Comparison of ENCODE assay signal across 15 cellular contexts in the genomic region with DNA sequence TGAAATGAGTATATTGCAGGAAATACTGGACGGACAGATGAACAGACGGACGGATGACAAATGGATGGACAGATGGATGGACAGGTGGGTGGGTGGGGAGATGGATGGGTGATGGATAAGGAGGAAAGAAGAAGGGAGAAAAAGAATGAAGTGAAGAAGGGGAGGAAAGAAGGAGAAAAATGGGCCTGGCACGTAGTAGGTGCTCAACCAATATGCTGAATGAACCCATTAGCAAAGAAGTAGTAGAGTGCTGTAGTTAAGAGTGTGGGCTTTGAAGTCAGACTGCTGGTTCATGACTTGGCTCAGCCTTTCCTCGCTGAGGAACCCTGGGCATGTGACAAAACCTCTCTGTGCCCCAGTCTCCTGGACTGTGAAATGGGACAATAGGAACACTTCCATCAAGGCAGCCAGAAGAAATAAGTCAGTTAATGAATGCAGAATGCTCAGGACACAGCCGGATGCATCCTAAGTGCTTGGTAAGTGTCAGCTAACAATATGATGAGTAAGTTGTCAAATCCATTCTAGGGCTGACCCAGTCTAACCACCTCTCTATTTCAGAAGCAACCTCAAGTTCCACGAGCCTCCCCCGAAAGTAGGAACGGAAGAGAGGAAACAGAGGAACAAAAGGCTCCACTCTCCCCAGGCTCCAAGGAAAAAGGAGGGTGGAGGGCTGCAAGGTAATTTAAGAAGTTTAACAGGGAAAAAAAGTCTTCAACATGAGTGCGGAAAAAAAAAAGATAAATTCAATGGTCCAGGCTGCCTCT. TPM values are rescaled to one million over a fixed set of nuclear protein-coding genes. Genes with fewer than 3 reads are reported as not detected.
DNase-seq lines count a peak whose midpoint lies in the region; ATAC-seq and TF ChIP-seq lines count a peak whose summit lies in the region.
"Had no signal": no experiment of that assay in that cellular context is flagged by ENCODE, and none has a peak within 500 bp of the region (broad histone marks: within the 10 kb centered on the region; RNA-seq: fewer than 3 reads in every experiment).

No MANE protein-coding gene starts in this region.

- ATAC-seq in activated naive CD4-positive, alpha-beta T cell treated with anti-CD3 and anti-CD28 coated beads, Interleukin-2, amount 50 U/mL, for 72 hours: no peak
- ATAC-seq in GM18858 (IDR thresholded peaks at IDR 0.05; ENCODE audit: unreplicated experiment): no peak
- no peak for ATAC-seq in left lung

- H3K9ac ChIP-seq in SK-N-MC (ENCODE audit: insufficient read length): no peak overlapping the region

- no peak for TF ChIP-seq CTCF in endothelial cell (IDR thresholded peaks at IDR 0.05; ENCODE audit: unreplicated experiment)
- no peak for TF ChIP-seq CTCF in left lung (IDR thresholded peaks at IDR 0.05)

- H3K4me3 Mint-ChIP-seq in activated naive CD4-positive, alpha-beta T cell treated with anti-CD3 and anti-CD28 coated beads, Interleukin-2, amount 50 U/mL, for 24 hours: no peak overlapping the region
- peak overlapping the region; percentile 32 for H3K4me3 Mint-ChIP-seq in endothelial cell (ENCODE audit: unreplicated experiment)
- H3K4me3 Mint-ChIP-seq: activated T-cell treated with anti-CD3 and anti-CD28 coated beads, Interleukin-2, amount 50 U/mL, for 4 hours had no signal

- intact Hi-C loops in left lung (cut with DNase I): no loop called here

- no peaks in the 10 kb centered on the region for H3K9me3 ChIP-seq in SK-N-MC (ENCODE audit: low read depth, low read length)
- H3K9me3 ChIP-seq in left lung: no peaks in the 10 kb centered on the region
- H3K9me3 ChIP-seq: right atrium auricular region had no signal

- H3K4me3 ChIP-seq in SK-N-MC: no peak overlapping the region
- H3K4me3 ChIP-seq in left lung: no peak overlapping the region
- H3K4me3 ChIP-seq: right atrium auricular region had no signal

- H3K36me3 Mint-ChIP-seq in activated naive CD4-positive, alpha-beta T cell treated with anti-CD3 and anti-CD28 coated beads, Interleukin-2, amount 50 U/mL, for 24 hours: no peaks in the 10 kb centered on the region
- H3K36me3 Mint-ChIP-seq in activated naive CD4-positive, alpha-beta T cell treated with anti-CD3 and anti-CD28 coated beads, Interleukin-2, amount 50 U/mL, for 72 hours: peaks cover 0 to 30% of the 10 kb centered on the region in 2 donors
- peaks cover 37% of the 10 kb centered on the region for H3K36me3 Mint-ChIP-seq in endothelial cell (ENCODE audit: low read depth, unreplicated experiment)

- peaks cover 15 to 86% of the 10 kb centered on the region in 2 donors for H3K4me1 ChIP-seq in left lung

- H3K4me1 Mint-ChIP-seq in activated naive CD4-positive, alpha-beta T cell treated with anti-CD3 and anti-CD28 coated beads, Interleukin-2, amount 50 U/mL, for 24 hours: peaks cover 63% of the 10 kb centered on the region
- peaks cover 86% of the 10 kb centered on the region for H3K4me1 Mint-ChIP-seq in endothelial cell (ENCODE audit: unreplicated experiment)

- no peak for DNase-seq in activated naive CD4-positive, alpha-beta T cell treated with anti-CD3 and anti-CD28 coated beads, Interleukin-2, amount 50 U/mL, for 72 hours (ENCODE audit: low spot score in 2 of 2)
- DNase-seq in SK-N-MC (ENCODE audit: low read depth, low spot score) (no peak), endothelial cell (ENCODE audit: low spot score) (no peak), NCI-H345 treated with DMSO at 0.1 percent for 48 hours (lab: John Stamatoyannopoulos, UW; ENCODE audit: unreplicated experiment) (no peak), left lung (no peak)
- no peak for DNase-seq in activated naive CD4-positive, alpha-beta T cell treated with Interleukin-2 at 50 U/mL for 16 hours
- DNase-seq: activated T-cell treated with anti-CD3 and anti-CD28 coated beads, Interleukin-2, amount 50 U/mL, for 4 hours; AML-193; effector CD8-positive, alpha-beta T cell; foreskin melanocyte; stimulated activated CD4-positive, alpha-beta T cell treated with anti-CD3 and anti-CD28 coated beads, Interleukin-4, amount 100 ng/mL, for 1 hour; stimulated activated naive CD4-positive, alpha-beta T cell had no signal

- H3K27me3 Mint-ChIP-seq in activated naive CD4-positive, alpha-beta T cell treated with anti-CD3 and anti-CD28 coated beads, Interleukin-2, amount 50 U/mL, for 24 hours: no peaks in the 10 kb centered on the region
- H3K27me3 Mint-ChIP-seq in endothelial cell (ENCODE audit: unreplicated experiment): peaks cover 9% of the 10 kb centered on the region

- peak overlapping the region; percentile 0 for H3K27ac Mint-ChIP-seq in activated naive CD4-positive, alpha-beta T cell treated with anti-CD3 and anti-CD28 coated beads, Interleukin-2, amount 50 U/mL, for 24 hours
- H3K27ac Mint-ChIP-seq in activated naive CD4-positive, alpha-beta T cell treated with anti-CD3 and anti-CD28 coated beads, Interleukin-2, amount 50 U/mL, for 72 hours: peak overlapping the region in 1 of 2 donors; percentile 94
- peak overlapping the region; percentile 33 for H3K27ac Mint-ChIP-seq in endothelial cell (ENCODE audit: unreplicated experiment)

- H3K36me3 ChIP-seq in SK-N-MC (ENCODE audit: insufficient read depth, low read length): no peaks in the 10 kb centered on the region
- H3K36me3 ChIP-seq in left lung: no peaks in the 10 kb centered on the region
- H3K36me3 ChIP-seq: right atrium auricular region had no signal

- H3K27me3 ChIP-seq in left lung: peaks cover 0 to 44% of the 10 kb centered on the region in 2 donors
- H3K27me3 ChIP-seq: right atrium auricular region had no signal

- no peaks in the 10 kb centered on the region for H3K9me3 Mint-ChIP-seq in activated naive CD4-positive, alpha-beta T cell treated with anti-CD3 and anti-CD28 coated beads, Interleukin-2, amount 50 U/mL, for 24 hours
- no peaks in the 10 kb centered on the region for H3K9me3 Mint-ChIP-seq in activated naive CD4-positive, alpha-beta T cell treated with anti-CD3 and anti-CD28 coated beads, Interleukin-2, amount 50 U/mL, for 72 hours
- H3K9me3 Mint-ChIP-seq in endothelial cell (ENCODE audit: unreplicated experiment): no peaks in the 10 kb centered on the region
- H3K9me3 Mint-ChIP-seq: activated T-cell treated with anti-CD3 and anti-CD28 coated beads, Interleukin-2, amount 50 U/mL, for 4 hours had no signal

- H3K27ac ChIP-seq in SK-N-MC (peak overlapping the region; percentile 47), left lung (peak overlapping the region in 1 of 2 donors; percentile 33)
- H3K27ac ChIP-seq: right atrium auricular region had no signal

RNA-seq across cellular contexts. Expression of a gene that starts 37.8 kb away (rescaled TPM):
- 10 to 100 TPM; 30.6 to 51.8 TPM for total RNA-seq in activated naive CD4-positive, alpha-beta T cell treated with anti-CD3 and anti-CD28 coated beads, Interleukin-2, amount 50 U/mL, for 72 hours
- total RNA-seq in endothelial cell (ENCODE audit: unreplicated experiment): 248 TPM
- 100 to 1,000 TPM in 1 of 2 donors, 10 to 100 TPM in 1; 40.6 to 111 TPM for total RNA-seq in left lung
